22 cellular contexts compared by ENCODE assay signal in the genomic region with DNA sequence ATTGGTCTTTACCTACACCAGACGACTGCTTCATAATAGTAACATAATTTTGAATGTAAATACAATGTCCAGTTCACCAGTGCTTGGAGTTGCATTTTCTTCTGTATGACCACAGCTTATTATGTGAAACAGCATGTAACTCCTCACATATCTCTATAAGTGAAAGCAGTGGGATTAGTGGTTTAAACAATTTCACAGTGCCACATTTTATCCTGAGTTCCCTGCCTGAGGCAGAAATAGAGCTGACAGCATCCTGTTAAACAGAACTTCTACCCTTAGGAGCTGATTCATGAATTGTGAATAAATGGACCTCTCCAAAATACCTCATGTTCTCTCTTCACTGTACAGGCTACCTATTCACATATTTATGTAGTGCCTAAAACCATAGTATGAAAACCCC.
"Had no signal": no experiment of that assay in that cellular context is flagged by ENCODE, and none has a peak within 500 bp of the region (broad histone marks: within the 10 kb centered on the region; RNA-seq: fewer than 3 reads in every experiment).

No MANE protein-coding gene starts in this region.

- H3K4me1 ChIP-seq: adrenal gland, breast epithelium, foreskin keratinocyte, heart right ventricle, left lung, pancreas, psoas muscle, sigmoid colon, uterus had no signal

- H3K4me3 ChIP-seq: adrenal gland, breast epithelium, heart right ventricle, left lung, pancreas, psoas muscle, sigmoid colon, uterus had no signal

- DNase-seq: activated CD4-positive, alpha-beta T cell treated with anti-CD3 and anti-CD28 coated beads for 48 hours; activated CD4-positive, alpha-beta T cell treated with anti-CD3 and anti-CD28 coated beads, Interleukin-2, amount 50 U/mL, for 48 hours; activated CD8-positive, alpha-beta memory T cell treated with anti-CD3 and anti-CD28 coated beads for 24 hours; activated effector memory CD4-positive, alpha-beta T cell treated with Interleukin-2 at 50 U/mL for 16 hours; activated naive CD4-positive, alpha-beta T cell treated with Interleukin-2 at 50 U/mL for 16 hours; adrenal gland; central memory CD4-positive, alpha-beta T cell; endodermal cell; heart right ventricle; left lung; pancreas; psoas muscle; sigmoid colon; small intestine; stimulated activated CD4-positive, alpha-beta T cell treated with anti-CD3 and anti-CD28 coated beads, Interleukin-4, amount 100 ng/mL, for 4 hours; stimulated activated CD8-positive, alpha-beta memory T cell treated with anti-CD3 and anti-CD28 coated beads, Interleukin-4, amount 100 ng/mL, for 48 hours; stimulated activated naive CD8-positive, alpha-beta T cell treated with anti-CD3 and anti-CD28 coated beads, Interleukin-15, amount 100 ng/mL, for 72 hours; substantia nigra; uterus; WERI-Rb-1 had no signal

- H3K27me3 ChIP-seq: adrenal gland, breast epithelium, foreskin keratinocyte, heart right ventricle, left lung, pancreas, sigmoid colon, uterus had no signal

- H3K36me3 ChIP-seq: adrenal gland, breast epithelium, heart right ventricle, left lung, pancreas, sigmoid colon, uterus, WERI-Rb-1 had no signal

- H3K9me3 ChIP-seq: adrenal gland, breast epithelium, pancreas, psoas muscle, sigmoid colon had no signal

- H3K27ac ChIP-seq: adrenal gland, breast epithelium, foreskin keratinocyte, heart right ventricle, left lung, pancreas, psoas muscle, sigmoid colon, uterus, WERI-Rb-1 had no signal
